Comparison of ENCODE assay signal across 36 cellular contexts in genomic region chr6:110401585-110402176, GRCh38. TPM values are rescaled to one million over a fixed set of nuclear protein-coding genes. Genes with fewer than 3 reads are reported as not detected.
"Had no signal": no experiment of that assay in that cellular context is flagged by ENCODE, and none has a peak within 500 bp of the region (broad histone marks: within the 10 kb centered on the region; RNA-seq: fewer than 3 reads in every experiment).

No MANE protein-coding gene starts in this region.

- H3K36me3 ChIP-seq: adrenal gland, esophagus squamous epithelium had no signal

- H3K27ac ChIP-seq: adrenal gland, body of pancreas, epithelial cell of prostate, esophagus squamous epithelium, gastroesophageal sphincter, heart right ventricle, hepatocyte had no signal

- H3K27me3 ChIP-seq: adrenal gland, body of pancreas, esophagus squamous epithelium, gastroesophageal sphincter, heart right ventricle, hepatocyte had no signal

- H3K4me2 ChIP-seq: hepatocyte had no signal

- H3K79me2 ChIP-seq: hepatocyte had no signal

- H3K4me3 ChIP-seq: adrenal gland, body of pancreas, esophagus squamous epithelium, gastroesophageal sphincter, heart right ventricle, hepatocyte had no signal

- H3K9me3 ChIP-seq: adrenal gland, body of pancreas, esophagus squamous epithelium, gastroesophageal sphincter, heart right ventricle had no signal

- H2AFZ ChIP-seq: hepatocyte had no signal

- DNase-seq: activated CD4-positive, alpha-beta memory T cell treated with anti-CD3 and anti-CD28 coated beads for 36 hours; activated CD4-positive, alpha-beta T cell treated with anti-CD3 and anti-CD28 coated beads for 36 hours; activated CD4-positive, alpha-beta T cell treated with anti-CD3 and anti-CD28 coated beads, Interleukin-2, amount 10 ng/mL, durations not matched to agents 24 days and 14 days; activated CD4-positive, CD25-positive, alpha-beta regulatory T cell; activated CD4-positive, CD25-positive, alpha-beta regulatory T cell treated with anti-CD3 and anti-CD28 coated beads, Interleukin-2, amount 50 U/mL, for 72 hours; activated CD8-positive, alpha-beta memory T cell treated with anti-CD3 and anti-CD28 coated beads, Interleukin-2, amount 10 ng/mL, durations not matched to agents 7 days and 5 days; activated CD8-positive, alpha-beta memory T cell treated with anti-CD3 and anti-CD28 coated beads, Interleukin-2, amount 50 U/mL, for 4 hours; activated CD8-positive, alpha-beta T cell treated with anti-CD3 and anti-CD28 coated beads, Interleukin-2, amount 10 ng/mL, durations not matched to agents 7 days and 5 days; activated effector memory CD4-positive, alpha-beta T cell treated with anti-CD3 and anti-CD28 coated beads, Interleukin-2, amount 50 U/mL, for 16 hours; activated naive CD4-positive, alpha-beta T cell treated with anti-CD3 and anti-CD28 coated beads for 36 hours; activated naive CD8-positive, alpha-beta T cell treated with anti-CD3 and anti-CD28 coated beads for 36 hours; activated naive CD8-positive, alpha-beta T cell treated with anti-CD3 and anti-CD28 coated beads, Interleukin-2, amount 50 U/mL, for 24 hours; activated T-cell treated with anti-CD3 and anti-CD28 coated beads, Interleukin-2, amount 50 U/mL, for 1 hour; activated T-cell treated with anti-CD3 and anti-CD28 coated beads, Interleukin-2, amount 50 U/mL, for 48 hours; adrenal gland; amygdala; aorta; body of pancreas; caudate nucleus; effector CD8-positive, alpha-beta T cell; esophagus squamous epithelium; foreskin melanocyte; heart right ventricle had no signal

- ATAC-seq: activated CD4-positive, alpha-beta T cell treated with anti-CD3 and anti-CD28 coated beads for 36 hours; activated CD8-positive, alpha-beta memory T cell treated with anti-CD3 and anti-CD28 coated beads, Interleukin-2, amount 10 ng/mL, durations not matched to agents 7 days and 5 days; activated CD8-positive, alpha-beta T cell treated with anti-CD3 and anti-CD28 coated beads, Interleukin-2, amount 10 ng/mL, durations not matched to agents 7 days and 5 days; activated naive CD8-positive, alpha-beta T cell treated with anti-CD3 and anti-CD28 coated beads, Interleukin-2, amount 50 U/mL, for 24 hours; body of pancreas; gastroesophageal sphincter; heart right ventricle had no signal

- FAIRE-seq: colon, endometrium, endothelial cell of umbilical vein had no signal

RNA-seq across cellular contexts. Expression of gene DDO, which starts 13.7 kb away (rescaled TPM):
- total RNA-seq: activated CD4-positive, alpha-beta memory T cell treated with anti-CD3 and anti-CD28 coated beads for 36 hours; activated CD4-positive, alpha-beta T cell treated with anti-CD3 and anti-CD28 coated beads for 36 hours; activated CD4-positive, alpha-beta T cell treated with anti-CD3 and anti-CD28 coated beads, Interleukin-2, amount 10 ng/mL, durations not matched to agents 24 days and 14 days; activated CD8-positive, alpha-beta memory T cell treated with anti-CD3 and anti-CD28 coated beads for 36 hours; activated CD8-positive, alpha-beta memory T cell treated with anti-CD3 and anti-CD28 coated beads, Interleukin-2, amount 10 ng/mL, durations not matched to agents 7 days and 5 days; activated CD8-positive, alpha-beta T cell treated with anti-CD3 and anti-CD28 coated beads, Interleukin-2, amount 10 ng/mL, durations not matched to agents 7 days and 5 days; activated naive CD4-positive, alpha-beta T cell treated with anti-CD3 and anti-CD28 coated beads for 36 hours; activated naive CD8-positive, alpha-beta T cell treated with anti-CD3 and anti-CD28 coated beads for 36 hours; activated T-helper 1 cell treated with anti-CD3 and anti-CD28 coated beads, Interleukin-12 subunit alpha, Interleukin-12 subunit beta, Interleukin-2, Interleukin-4 antibody, amounts not matched to agents 30 ng/mL and 10 ng/mL and 1 ng/mL, durations not matched to agents 14 hours and 24 hours and 36 hours; activated T-helper 2 cell treated with anti-CD3 and anti-CD28 coated beads, Interferon-gamma antibody, Interleukin-2, Interleukin-4, amounts not matched to agents 10 μg/mL and 5 μg/mL and 100 μg/mL, durations not matched to agents 14 hours and 24 hours and 36 hours; chondrocyte; endothelial cell of umbilical vein had no signal
- polyA plus RNA-seq: endothelial cell of umbilical vein had no signal

RNA-seq across cellular contexts. Expression of gene METTL24, which starts 43.5 kb away (rescaled TPM):
- total RNA-seq: activated CD4-positive, alpha-beta memory T cell treated with anti-CD3 and anti-CD28 coated beads for 36 hours; activated CD4-positive, alpha-beta T cell treated with anti-CD3 and anti-CD28 coated beads for 36 hours; activated CD4-positive, alpha-beta T cell treated with anti-CD3 and anti-CD28 coated beads, Interleukin-2, amount 10 ng/mL, durations not matched to agents 24 days and 14 days; activated CD8-positive, alpha-beta memory T cell treated with anti-CD3 and anti-CD28 coated beads for 36 hours; activated CD8-positive, alpha-beta memory T cell treated with anti-CD3 and anti-CD28 coated beads, Interleukin-2, amount 10 ng/mL, durations not matched to agents 7 days and 5 days; activated CD8-positive, alpha-beta T cell treated with anti-CD3 and anti-CD28 coated beads, Interleukin-2, amount 10 ng/mL, durations not matched to agents 7 days and 5 days; activated naive CD4-positive, alpha-beta T cell treated with anti-CD3 and anti-CD28 coated beads for 36 hours; activated T-helper 1 cell treated with anti-CD3 and anti-CD28 coated beads, Interleukin-12 subunit alpha, Interleukin-12 subunit beta, Interleukin-2, Interleukin-4 antibody, amounts not matched to agents 30 ng/mL and 10 ng/mL and 1 ng/mL, durations not matched to agents 14 hours and 24 hours and 36 hours; activated T-helper 2 cell treated with anti-CD3 and anti-CD28 coated beads, Interferon-gamma antibody, Interleukin-2, Interleukin-4, amounts not matched to agents 10 μg/mL and 5 μg/mL and 100 μg/mL, durations not matched to agents 14 hours and 24 hours and 36 hours; dermis microvascular lymphatic vessel endothelial cell; endothelial cell of umbilical vein; fibroblast of villous mesenchyme; glomerular endothelial cell had no signal
- polyA plus RNA-seq: endothelial cell of umbilical vein had no signal
